In genomic region chr6:35599761-35600658, GRCh38 we compare ENCODE assay signal across 10 cellular contexts.
DNase-seq lines count a peak whose midpoint lies in the region; ATAC-seq and TF ChIP-seq lines count a peak whose summit lies in the region.
"Had no signal": no experiment of that assay in that cellular context is flagged by ENCODE, and none has a peak within 500 bp of the region (broad histone marks: within the 10 kb centered on the region; RNA-seq: fewer than 3 reads in every experiment).

No MANE protein-coding gene starts in this region.

- no peaks in the 10 kb centered on the region for H3K9me3 Mint-ChIP-seq in HFFc6
- no peaks in the 10 kb centered on the region for H3K9me3 Mint-ChIP-seq in activated T-helper 17 cell treated with anti-CD3 and anti-CD28 coated beads, Interleukin-2, amount 50 U/mL, for 72 hours
- no peaks in the 10 kb centered on the region for H3K9me3 Mint-ChIP-seq in stimulated activated effector memory CD8-positive, alpha-beta T cell treated with anti-CD3 and anti-CD28 coated beads, Interleukin-12 subunit alpha, Interleukin-12 subunit beta, amount 100 ng/mL, for 72 hours
- H3K9me3 Mint-ChIP-seq in progenitor cell of endocrine pancreas (ENCODE audit: low read depth) = no peaks in the 10 kb centered on the region

- H4K20me1 ChIP-seq in hepatocyte (ENCODE audit: insufficient read depth, poor library complexity, severe bottlenecking) = no peaks in the 10 kb centered on the region

- H3K9me2 ChIP-seq in hepatocyte (replicated peaks; ENCODE audit: insufficient read depth) = no peaks in the 10 kb centered on the region

- H3K36me3 Mint-ChIP-seq in HFFc6 (ENCODE audit: low read depth) (no peaks in the 10 kb centered on the region), progenitor cell of endocrine pancreas (ENCODE audit: insufficient read depth) (peaks cover 2% of the 10 kb centered on the region)
- H3K36me3 Mint-ChIP-seq in activated T-helper 17 cell treated with anti-CD3 and anti-CD28 coated beads, Interleukin-2, amount 50 U/mL, for 72 hours (ENCODE audit: low read depth) = peaks cover 26% of the 10 kb centered on the region
- peaks cover 21% of the 10 kb centered on the region for H3K36me3 Mint-ChIP-seq in stimulated activated effector memory CD8-positive, alpha-beta T cell treated with anti-CD3 and anti-CD28 coated beads, Interleukin-12 subunit alpha, Interleukin-12 subunit beta, amount 100 ng/mL, for 72 hours

- H3K27me3 Mint-ChIP-seq in HFFc6 (ENCODE audit: insufficient read depth) (no peaks in the 10 kb centered on the region), progenitor cell of endocrine pancreas (no peaks in the 10 kb centered on the region)
- H3K27me3 Mint-ChIP-seq in activated T-helper 17 cell treated with anti-CD3 and anti-CD28 coated beads, Interleukin-2, amount 50 U/mL, for 72 hours = no peaks in the 10 kb centered on the region

- H3K4me1 ChIP-seq in hepatocyte (ENCODE audit: insufficient read depth) = peaks cover 46% of the 10 kb centered on the region

- H3K27me3 ChIP-seq in hepatocyte = no peaks in the 10 kb centered on the region

- no peaks in the 10 kb centered on the region for H3K9me3 ChIP-seq in hepatocyte (ENCODE audit: low read depth)

- H2AFZ ChIP-seq in hepatocyte = no peak overlapping the region

- H3K27ac ChIP-seq in hepatocyte = peak overlapping the region; percentile 70

- WGBS in hepatocyte (ENCODE audit: low lambda C conversion rate, missing lambda C conversion rate) = 90% methylated on average over 8 of the region's 8 CpGs

- DNase-seq in HFFc6 (peak; percentile 21), hepatocyte (ENCODE audit: low spot score) (no peak), progenitor cell of endocrine pancreas (ENCODE audit: low spot score, unreplicated experiment) (no peak), NCI-H2029 treated with DMSO at 0.1 percent for 48 hours (lab: John Stamatoyannopoulos, UW) (no peak)
- DNase-seq in stimulated activated effector memory CD8-positive, alpha-beta T cell treated with anti-CD3 and anti-CD28 coated beads, Interleukin-12 subunit alpha, Interleukin-12 subunit beta, amount 100 ng/mL, for 72 hours (ENCODE audit: low spot score in 2 of 2) = no peak
- DNase-seq: NCI-H446 had no signal

- peak overlapping the region; percentile 95 for H3K27ac Mint-ChIP-seq in HFFc6
- peak overlapping the region; percentile 78 for H3K27ac Mint-ChIP-seq in activated T-helper 17 cell treated with anti-CD3 and anti-CD28 coated beads, Interleukin-2, amount 50 U/mL, for 72 hours
- H3K27ac Mint-ChIP-seq in stimulated activated effector memory CD8-positive, alpha-beta T cell treated with anti-CD3 and anti-CD28 coated beads, Interleukin-12 subunit alpha, Interleukin-12 subunit beta, amount 100 ng/mL, for 72 hours = peak overlapping the region; percentile 80
- no peak overlapping the region for H3K27ac Mint-ChIP-seq in progenitor cell of endocrine pancreas

- H3K4me1 Mint-ChIP-seq in HFFc6 (ENCODE audit: low read depth) (peaks cover 67% of the 10 kb centered on the region), progenitor cell of endocrine pancreas (ENCODE audit: low read depth) (peaks cover 18% of the 10 kb centered on the region)
- H3K4me1 Mint-ChIP-seq in activated T-helper 17 cell treated with anti-CD3 and anti-CD28 coated beads, Interleukin-2, amount 50 U/mL, for 72 hours = peaks cover 49% of the 10 kb centered on the region
- H3K4me1 Mint-ChIP-seq in stimulated activated effector memory CD8-positive, alpha-beta T cell treated with anti-CD3 and anti-CD28 coated beads, Interleukin-12 subunit alpha, Interleukin-12 subunit beta, amount 100 ng/mL, for 72 hours = peaks cover 64% of the 10 kb centered on the region

- no peak overlapping the region for H3K4me2 ChIP-seq in hepatocyte

- H3K36me3 ChIP-seq in hepatocyte (replicated peaks; ENCODE audit: insufficient read depth, low read depth) = no peaks in the 10 kb centered on the region

- ATAC-seq in activated T-helper 17 cell treated with anti-CD3 and anti-CD28 coated beads, Interleukin-2, amount 50 U/mL, for 72 hours (replicated peaks) = peak; percentile 80
- ATAC-seq in stimulated activated effector memory CD8-positive, alpha-beta T cell treated with anti-CD3 and anti-CD28 coated beads, Interleukin-12 subunit alpha, Interleukin-12 subunit beta, amount 100 ng/mL, for 72 hours = peak; percentile 87
- ATAC-seq in GM19324 (IDR thresholded peaks at IDR 0.05; ENCODE audit: low FRiP score, unreplicated experiment) = no peak
- no peak for ATAC-seq in GM19035 (IDR thresholded peaks at IDR 0.05; ENCODE audit: unreplicated experiment)
- ATAC-seq: WTC11 had no signal

- no peak for TF ChIP-seq CTCF in HFFc6 (IDR thresholded peaks at IDR 0.05)
- no peak for TF ChIP-seq CTCF in hepatocyte (IDR thresholded peaks at IDR 0.05; ENCODE audit: poor library complexity)
- no peak for TF ChIP-seq CTCF in progenitor cell of endocrine pancreas (IDR thresholded peaks at IDR 0.05; ENCODE audit: unreplicated experiment)

- H3K4me3 Mint-ChIP-seq in HFFc6 (peak overlapping the region; percentile 84), progenitor cell of endocrine pancreas (ENCODE audit: low read depth) (no peak overlapping the region)
- peak overlapping the region; percentile 72 for H3K4me3 Mint-ChIP-seq in activated T-helper 17 cell treated with anti-CD3 and anti-CD28 coated beads, Interleukin-2, amount 50 U/mL, for 72 hours
- H3K4me3 Mint-ChIP-seq in stimulated activated effector memory CD8-positive, alpha-beta T cell treated with anti-CD3 and anti-CD28 coated beads, Interleukin-12 subunit alpha, Interleukin-12 subunit beta, amount 100 ng/mL, for 72 hours = peak overlapping the region; percentile 61
- H3K4me3 Mint-ChIP-seq: WTC11 had no signal

- no peaks in the 10 kb centered on the region for H3K79me2 ChIP-seq in hepatocyte

- no peak overlapping the region for H3K4me3 ChIP-seq in hepatocyte

Comparison
In these comparisons a context has a peak if more than half of its experiments do, and no peak if none do; other contexts are left out.
1. ATAC-seq: peak in activated T-helper 17 cell treated with anti-CD3 and anti-CD28 coated beads, Interleukin-2, amount 50 U/mL, for 72 hours (single experiment) and stimulated activated effector memory CD8-positive, alpha-beta T cell treated with anti-CD3 and anti-CD28 coated beads, Interleukin-12 subunit alpha, Interleukin-12 subunit beta, amount 100 ng/mL, for 72 hours (single experiment); none in GM19324 (single experiment) and GM19035 (single experiment).